ENCODE assay signal across 15 cellular contexts in genomic region chr10:89262331-89263020, GRCh38. TPM values are rescaled to one million over a fixed set of nuclear protein-coding genes. Genes with fewer than 3 reads are reported as not detected.
DNase-seq lines count a peak whose midpoint lies in the region; ATAC-seq, FAIRE-seq and TF ChIP-seq lines count a peak whose summit lies in the region.
"Had no signal": no experiment of that assay in that cellular context is flagged by ENCODE, and none has a peak within 500 bp of the region (broad histone marks: within the 10 kb centered on the region; RNA-seq: fewer than 3 reads in every experiment).

No MANE protein-coding gene starts in this region.

- no peak for ATAC-seq in GM18909 (IDR thresholded peaks at IDR 0.05; ENCODE audit: poor library complexity, unreplicated experiment)

- WGBS in small intestine, 3 donors: 81 to 88% (median 88%) methylated on average over 3 of the region's 3 CpGs

- H3K27me3 ChIP-seq in left ventricle myocardium inferior (ENCODE audit: low read depth): no peaks in the 10 kb centered on the region
- no peaks in the 10 kb centered on the region for H3K27me3 ChIP-seq in adipocyte (replicated peaks; ENCODE audit: control insufficient read depth, insufficient read depth, low read length)
- H3K27me3 ChIP-seq in small intestine (ENCODE audit: control insufficient read depth in 2 of 2, insufficient read depth in 2 of 2, low read length in 2 of 2): no peaks in the 10 kb centered on the region
- H3K27me3 ChIP-seq: thyroid gland had no signal

- intact Hi-C loops in left ventricle myocardium inferior (cut with micrococcal nuclease) (no loop called here), cardiac septum (cut with DNase I) (no loop called here)

- H3K9ac ChIP-seq in adipocyte (ENCODE audit: low read length): peak overlapping the region; percentile 18

- peaks cover 31% of the 10 kb centered on the region for H3K4me1 ChIP-seq in left ventricle myocardium inferior
- H3K4me1 ChIP-seq in adipocyte (ENCODE audit: control insufficient read depth, insufficient read depth, low read length): peaks cover 23% of the 10 kb centered on the region
- H3K4me1 ChIP-seq in small intestine (ENCODE audit: control insufficient read depth in 2 of 2, insufficient read depth in 1 of 2, low read depth in 1 of 2, low read length in 1 of 2): no peaks in the 10 kb centered on the region

- H3K27ac ChIP-seq in left ventricle myocardium inferior (replicated peaks) (peak overlapping the region; percentile 5), small intestine (ENCODE audit: low read depth in 1 of 2, low read length in 1 of 2) (no peak overlapping the region)
- H3K27ac ChIP-seq: thyroid gland had no signal

- H3K36me3 ChIP-seq in left ventricle myocardium inferior: no peaks in the 10 kb centered on the region
- no peaks in the 10 kb centered on the region for H3K36me3 ChIP-seq in adipocyte (ENCODE audit: control insufficient read depth, insufficient read depth, low read length, severe bottlenecking)
- no peaks in the 10 kb centered on the region for H3K36me3 ChIP-seq in small intestine (ENCODE audit: control insufficient read depth in 2 of 2, insufficient read depth in 2 of 2, low read length in 2 of 2)
- H3K36me3 ChIP-seq: thyroid gland had no signal

- DNase-seq in left ventricle myocardium inferior: no peak
- no peak for DNase-seq in cardiac septum (ENCODE audit: low spot score)
- peak; percentile 73 for DNase-seq in adipocyte (ENCODE audit: low read depth)
- peak; percentile 23 for DNase-seq in iris pigment epithelial cell (ENCODE audit: low read depth)
- DNase-seq in small intestine: no peak
- no peak for DNase-seq in NCI-H526 treated with DMSO at 0.1 percent for 48 hours (lab: John Stamatoyannopoulos, UW)
- no peak for DNase-seq in NCI-H1417 (lab: John Stamatoyannopoulos, UW)
- DNase-seq: H9; KG1; naive B cell; NCI-H524; stimulated activated CD4-positive, alpha-beta T cell treated with anti-CD3 and anti-CD28 coated beads, Interleukin-1b, Interleukin-23, amount 100 ng/mL, for 48 hours; T-helper 1 cell; thyroid gland had no signal

- H3K4me3 ChIP-seq in left ventricle myocardium inferior: no peak overlapping the region
- no peak overlapping the region for H3K4me3 ChIP-seq in adipocyte (ENCODE audit: low read length)
- no peak overlapping the region for H3K4me3 ChIP-seq in small intestine (ENCODE audit: low read depth in 1 of 2, low read length in 2 of 2)
- H3K4me3 ChIP-seq: thyroid gland had no signal

- TF ChIP-seq CTCF in left ventricle myocardium inferior (IDR thresholded peaks at IDR 0.05; ENCODE audit: borderline replicate concordance): no peak

- no peak for FAIRE-seq in small intestine (lab: Jason Lieb, UNC)

- no peaks in the 10 kb centered on the region for H3K9me3 ChIP-seq in left ventricle myocardium inferior (replicated peaks)
- no peaks in the 10 kb centered on the region for H3K9me3 ChIP-seq in adipocyte (ENCODE audit: control insufficient read depth, low read length)
- no peaks in the 10 kb centered on the region for H3K9me3 ChIP-seq in small intestine (ENCODE audit: control insufficient read depth, low read depth)
- H3K9me3 ChIP-seq: thyroid gland had no signal

RNA-seq across cellular contexts. Expression of gene LIPA, which starts 10.9 kb away (rescaled TPM):
- total RNA-seq in left ventricle myocardium inferior (12.8 TPM), cardiac septum (16.0 TPM)
- polyA plus RNA-seq in small intestine: 100 to 1,000 TPM in 1 of 3 donors, 10 to 100 TPM in 2; 68.1 to 103 (median 95.7) TPM

RNA-seq across cellular contexts. Expression of gene IFIT2, which starts 39.4 kb away (rescaled TPM):
- total RNA-seq in left ventricle myocardium inferior (4.5 TPM), cardiac septum (4.3 TPM)
- polyA plus RNA-seq in small intestine: 1 to 10 TPM; 4.2 to 4.9 (median 4.8) TPM
- total RNA-seq: H9 had no signal

RNA-seq across cellular contexts. Expression of gene CH25H, which starts 55.4 kb away (rescaled TPM):
- 0.30 TPM for total RNA-seq in left ventricle myocardium inferior
- total RNA-seq in cardiac septum: 1.00 TPM
- 1 to 10 TPM in 2 of 3 donors, not detected in 1; 1.4 to 2.3 TPM for polyA plus RNA-seq in small intestine

Comparison
In these comparisons a context has a peak if more than half of its experiments do, and no peak if none do; other contexts are left out.
1. DNase-seq: peak in adipocyte (single experiment) and iris pigment epithelial cell (single experiment); none in left ventricle myocardium inferior (single experiment), cardiac septum (single experiment), small intestine (single experiment), NCI-H526 treated with DMSO at 0.1 percent for 48 hours (single experiment) and NCI-H1417 (0 of 3).